In genomic region chr12:124603910-124604775, GRCh38 we compare ENCODE assay signal across 24 cellular contexts. TPM values are rescaled to one million over a fixed set of nuclear protein-coding genes. Genes with fewer than 3 reads are reported as not detected.
DNase-seq lines count a peak whose midpoint lies in the region; ATAC-seq, FAIRE-seq and TF ChIP-seq lines count a peak whose summit lies in the region.
"Had no signal": no experiment of that assay in that cellular context is flagged by ENCODE, and none has a peak within 500 bp of the region (broad histone marks: within the 10 kb centered on the region; RNA-seq: fewer than 3 reads in every experiment).

No MANE protein-coding gene starts in this region.

- FAIRE-seq in small intestine (lab: Jason Lieb, UNC) = no peak
- FAIRE-seq: endothelial cell of umbilical vein, HTR-8/SVneo, islet of Langerhans had no signal

- H3K4me3 Mint-ChIP-seq in activated CD8-positive, alpha-beta T cell treated with anti-CD3 and anti-CD28 coated beads, Interleukin-2, amount 10 ng/mL, durations not matched to agents 7 days and 5 days = no peak overlapping the region
- H3K4me3 Mint-ChIP-seq: activated CD4-positive, alpha-beta T cell treated with anti-CD3 and anti-CD28 coated beads for 36 hours; activated naive CD8-positive, alpha-beta T cell treated with anti-CD3 and anti-CD28 coated beads, Interleukin-2, amount 50 U/mL, for 24 hours; activated T-helper 17 cell treated with anti-CD3 and anti-CD28 coated beads, Interleukin-2, amount 50 U/mL, for 72 hours; nephron progenitor cell had no signal

- peak overlapping the region; percentile 5 to 33 for H3K9ac ChIP-seq in duodenal mucosa (ENCODE audit: low read depth in 1 of 2, low read length in 2 of 2)

- H3K4me1 Mint-ChIP-seq in activated CD8-positive, alpha-beta T cell treated with anti-CD3 and anti-CD28 coated beads, Interleukin-2, amount 10 ng/mL, durations not matched to agents 7 days and 5 days (ENCODE audit: low read depth) = peaks cover 15% of the 10 kb centered on the region

- POLR2A ChIA-PET in activated CD8-positive, alpha-beta T cell treated with anti-CD3 and anti-CD28 coated beads, Interleukin-2, amount 10 ng/mL, durations not matched to agents 7 days and 5 days (lab: Charles Lee) = interaction anchor here (0.6 kb wide), 1 partner anchor 282 kb away, joined by 4 read pairs; no protein-coding TSS in a partner anchor

- peaks cover 25% of the 10 kb centered on the region for H3K27me3 Mint-ChIP-seq in activated CD8-positive, alpha-beta T cell treated with anti-CD3 and anti-CD28 coated beads, Interleukin-2, amount 10 ng/mL, durations not matched to agents 7 days and 5 days (ENCODE audit: low read depth)

- no peak overlapping the region for H3K27ac ChIP-seq in duodenal mucosa (ENCODE audit: low read depth, low read length)
- H3K27ac ChIP-seq in small intestine (ENCODE audit: low read depth in 1 of 2, low read length in 1 of 2) = peak overlapping the region in 1 of 2 donors; percentile 87
- peak overlapping the region in 1 of 2 donors; percentile 2 for H3K27ac ChIP-seq in prostate gland

- no peak for TF ChIP-seq CTCF in mucosa of descending colon (IDR thresholded peaks at IDR 0.05)
- TF ChIP-seq CTCF in omental fat pad (IDR thresholded peaks at IDR 0.05) = no peak
- no peak for TF ChIP-seq CTCF in prostate gland (IDR thresholded peaks at IDR 0.05)

- intact Hi-C loops in mucosa of descending colon (cut with DNase I, micrococcal nuclease) (no loop called here), prostate gland (cut with DNase I) (no loop called here)

- H3K4me1 ChIP-seq in duodenal mucosa (ENCODE audit: control insufficient read depth in 1 of 2, insufficient read depth in 2 of 2, low read length in 2 of 2) = peaks cover 58% of the 10 kb centered on the region in 2 donors
- H3K4me1 ChIP-seq in mucosa of descending colon (ENCODE audit: low read depth) = peaks cover 60% of the 10 kb centered on the region
- H3K4me1 ChIP-seq in small intestine (ENCODE audit: control insufficient read depth in 2 of 2, insufficient read depth in 1 of 2, low read depth in 1 of 2, low read length in 1 of 2) = peaks cover 4 to 7% of the 10 kb centered on the region in 2 donors
- H3K4me1 ChIP-seq in prostate gland (replicated peaks) = peaks cover 14% of the 10 kb centered on the region

- H3K4me3 ChIP-seq in duodenal mucosa (ENCODE audit: low read depth in 1 of 2, low read length in 2 of 2) (no peak overlapping the region), mucosa of descending colon (no peak overlapping the region), small intestine (ENCODE audit: low read depth in 1 of 2, low read length in 2 of 2) (no peak overlapping the region), prostate gland (no peak overlapping the region)

- H3K27ac Mint-ChIP-seq in activated CD8-positive, alpha-beta T cell treated with anti-CD3 and anti-CD28 coated beads, Interleukin-2, amount 10 ng/mL, durations not matched to agents 7 days and 5 days = no peak overlapping the region
- H3K27ac Mint-ChIP-seq: activated CD4-positive, alpha-beta T cell treated with anti-CD3 and anti-CD28 coated beads for 36 hours; activated naive CD8-positive, alpha-beta T cell treated with anti-CD3 and anti-CD28 coated beads, Interleukin-2, amount 50 U/mL, for 24 hours; activated T-helper 17 cell treated with anti-CD3 and anti-CD28 coated beads, Interleukin-2, amount 50 U/mL, for 72 hours; nephron progenitor cell had no signal

- 57 to 68% (median 59%) methylated on average over 17 to 18 of the region's 18 CpGs for WGBS in small intestine, 3 donors
- 56% methylated on average over 17 of the region's 18 CpGs for WGBS in prostate gland

- H3K9me3 ChIP-seq in duodenal mucosa (ENCODE audit: control insufficient read depth in 1 of 2, low read length in 2 of 2) (no peaks in the 10 kb centered on the region), mucosa of descending colon (no peaks in the 10 kb centered on the region), small intestine (ENCODE audit: control insufficient read depth, low read depth) (no peaks in the 10 kb centered on the region), prostate gland (no peaks in the 10 kb centered on the region)

- DNase-seq in LoVo (ENCODE audit: low spot score) (peak; percentile 63), mucosa of descending colon (peak in 2 of 3 donors; percentile 45 to 51), small intestine (peak; percentile 65), omental fat pad (ENCODE audit: low spot score) (no peak), prostate gland (ENCODE audit: low spot score) (no peak)
- no peak for DNase-seq in activated CD8-positive, alpha-beta T cell treated with anti-CD3 and anti-CD28 coated beads, Interleukin-2, amount 10 ng/mL, durations not matched to agents 7 days and 5 days
- no peak for DNase-seq in activated CD4-positive, alpha-beta T cell treated with anti-CD3 and anti-CD28 coated beads, Interleukin-2, amount 50 U/mL, for 48 hours
- DNase-seq: activated CD4-positive, alpha-beta T cell treated with anti-CD3 and anti-CD28 coated beads for 36 hours; activated naive CD8-positive, alpha-beta T cell treated with anti-CD3 and anti-CD28 coated beads, Interleukin-2, amount 50 U/mL, for 24 hours; DND-41; hypothalamus; Karpas-422; mammary epithelial cell; NCI-H1092; NCI-H510A; nephron progenitor cell; NK-92 treated with Interleukin-12 subunit alpha and Interleukin-12 subunit beta, amount 100 ng/mL, for 24 hours; retina; stimulated activated CD8-positive, alpha-beta memory T cell treated with anti-CD3 and anti-CD28 coated beads, Interleukin-4, amount 100 ng/mL, for 48 hours had no signal

- H3K27me3 ChIP-seq in duodenal mucosa (ENCODE audit: control insufficient read depth in 1 of 2, insufficient read depth in 2 of 2, low read length in 2 of 2) (no peaks in the 10 kb centered on the region), small intestine (ENCODE audit: control insufficient read depth in 2 of 2, insufficient read depth in 2 of 2, low read length in 2 of 2) (no peaks in the 10 kb centered on the region), prostate gland (replicated peaks; ENCODE audit: insufficient read depth) (no peaks in the 10 kb centered on the region)

- H3K36me3 ChIP-seq in duodenal mucosa (ENCODE audit: control insufficient read depth in 1 of 2, insufficient read depth in 2 of 2, low read length in 2 of 2) (no peaks in the 10 kb centered on the region), mucosa of descending colon (ENCODE audit: low read depth) (no peaks in the 10 kb centered on the region), small intestine (ENCODE audit: control insufficient read depth in 2 of 2, insufficient read depth in 2 of 2, low read length in 2 of 2) (no peaks in the 10 kb centered on the region), prostate gland (no peaks in the 10 kb centered on the region)

- peak; percentile 59 for ATAC-seq in mucosa of descending colon
- ATAC-seq in activated CD8-positive, alpha-beta T cell treated with anti-CD3 and anti-CD28 coated beads, Interleukin-2, amount 10 ng/mL, durations not matched to agents 7 days and 5 days = no peak
- no peak for ATAC-seq in omental fat pad (ENCODE audit: low FRiP score)
- ATAC-seq: activated CD4-positive, alpha-beta T cell treated with anti-CD3 and anti-CD28 coated beads for 36 hours; activated naive CD8-positive, alpha-beta T cell treated with anti-CD3 and anti-CD28 coated beads, Interleukin-2, amount 50 U/mL, for 24 hours; activated T-helper 17 cell treated with anti-CD3 and anti-CD28 coated beads, Interleukin-2, amount 50 U/mL, for 72 hours had no signal

- TF ChIP-seq POLR2A in prostate gland (IDR thresholded peaks at IDR 0.05) = no peak

- no peaks in the 10 kb centered on the region for H3K36me3 Mint-ChIP-seq in activated CD8-positive, alpha-beta T cell treated with anti-CD3 and anti-CD28 coated beads, Interleukin-2, amount 10 ng/mL, durations not matched to agents 7 days and 5 days (ENCODE audit: low read depth)

- CTCF ChIA-PET in activated CD8-positive, alpha-beta T cell treated with anti-CD3 and anti-CD28 coated beads, Interleukin-2, amount 10 ng/mL, durations not matched to agents 7 days and 5 days (lab: Charles Lee) = no interaction called here

- H3K9me3 Mint-ChIP-seq in activated CD8-positive, alpha-beta T cell treated with anti-CD3 and anti-CD28 coated beads, Interleukin-2, amount 10 ng/mL, durations not matched to agents 7 days and 5 days (ENCODE audit: insufficient read depth) = no peaks in the 10 kb centered on the region
- H3K9me3 Mint-ChIP-seq: activated naive CD8-positive, alpha-beta T cell treated with anti-CD3 and anti-CD28 coated beads, Interleukin-2, amount 50 U/mL, for 24 hours; activated T-helper 17 cell treated with anti-CD3 and anti-CD28 coated beads, Interleukin-2, amount 50 U/mL, for 72 hours had no signal

RNA-seq across cellular contexts. Expression of gene NCOR2, which starts 36.7 kb away (rescaled TPM):
- total RNA-seq in mucosa of descending colon (100 to 1,000 TPM; 159 to 269 (median 161) TPM), omental fat pad (10 to 100 TPM; 53.4 to 85.3 (median 71.9) TPM), prostate gland (100 to 1,000 TPM; 184 to 306 TPM)
- 10 to 100 TPM; 26.2 to 50.4 (median 30.0) TPM for polyA plus RNA-seq in small intestine
- total RNA-seq in activated CD8-positive, alpha-beta T cell treated with anti-CD3 and anti-CD28 coated beads, Interleukin-2, amount 10 ng/mL, durations not matched to agents 7 days and 5 days = 10 to 100 TPM; 92.9 to 99.9 TPM

Comparison
In these comparisons a context has a peak if more than half of its experiments do, and no peak if none do; other contexts are left out.
1. DNase-seq: peak in LoVo (single experiment), mucosa of descending colon (2 of 3) and small intestine (single experiment); none in activated CD8-positive, alpha-beta T cell treated with anti-CD3 and anti-CD28 coated beads, Interleukin-2, amount 10 ng/mL, durations not matched to agents 7 days and 5 days (single experiment), omental fat pad (single experiment), activated CD4-positive, alpha-beta T cell treated with anti-CD3 and anti-CD28 coated beads, Interleukin-2, amount 50 U/mL, for 48 hours (0 of 2) and prostate gland (single experiment).